1 cellular context compared by ENCODE assay signal in the genomic region with DNA sequence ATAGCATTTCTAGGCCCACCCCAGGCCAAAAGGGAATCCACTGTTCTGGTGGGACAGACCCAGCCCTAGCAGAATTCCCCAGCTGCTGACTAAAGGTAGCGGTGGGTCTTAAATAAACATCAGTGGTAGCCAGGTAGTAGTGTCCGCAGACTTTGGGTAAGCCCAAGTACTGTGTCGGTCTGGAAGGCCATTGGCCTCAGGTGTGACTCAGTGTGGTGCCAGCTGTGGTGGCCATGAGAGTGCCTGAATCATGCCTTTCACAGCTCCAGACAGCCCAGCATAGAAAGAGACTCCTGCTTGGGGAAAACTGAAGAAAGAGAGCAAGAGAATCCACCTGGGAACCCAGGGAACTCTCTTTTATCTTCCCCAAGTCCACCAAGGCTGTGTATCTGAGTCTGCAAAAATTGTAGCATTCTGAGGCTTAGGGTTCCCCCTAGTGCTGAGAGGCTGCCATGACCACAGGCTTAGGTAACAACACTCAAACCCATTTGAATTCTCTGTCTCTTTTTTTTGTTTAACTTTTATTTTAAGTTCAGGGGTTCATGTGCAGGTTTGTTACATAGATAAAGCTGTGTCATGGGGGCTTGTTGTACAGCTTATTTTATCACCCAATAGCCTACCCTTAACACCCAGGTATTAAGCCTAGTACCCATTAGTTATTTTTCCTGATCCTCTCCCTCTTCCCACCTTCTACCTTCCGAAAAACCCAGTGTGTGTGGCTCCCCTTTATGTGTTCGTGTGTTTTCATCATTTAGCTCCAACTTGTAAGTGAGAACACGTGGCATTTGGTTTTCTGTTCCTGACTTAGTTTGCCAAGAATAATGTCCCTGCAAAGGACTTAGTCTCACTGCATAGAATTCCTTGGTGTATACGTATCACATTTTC.
TF ChIP-seq lines count a peak whose summit lies in the region.

No MANE protein-coding gene starts in this region.

TF ChIP-seq in GM12878, 131 proteins besides CTCF, POLR2A, EP300 and RAD21 (continued from another document):
- TF ChIP-seq LARP7 (IDR thresholded peaks at IDR 0.05), result no peak
- TF ChIP-seq MYB (IDR thresholded peaks at IDR 0.05; ENCODE audit: borderline replicate concordance, low read depth, low read length), result no peak
- no peak for TF ChIP-seq ZNF384 (IDR thresholded peaks at IDR 0.05; ENCODE audit: borderline replicate concordance, low read depth, low read length)
- TF ChIP-seq ZNF622 (IDR thresholded peaks at IDR 0.05), result no peak
- peak; percentile 89 for TF ChIP-seq SMC3 (IDR thresholded peaks at IDR 0.05; ENCODE audit: borderline replicate concordance, low read length)
